In the genomic region with DNA sequence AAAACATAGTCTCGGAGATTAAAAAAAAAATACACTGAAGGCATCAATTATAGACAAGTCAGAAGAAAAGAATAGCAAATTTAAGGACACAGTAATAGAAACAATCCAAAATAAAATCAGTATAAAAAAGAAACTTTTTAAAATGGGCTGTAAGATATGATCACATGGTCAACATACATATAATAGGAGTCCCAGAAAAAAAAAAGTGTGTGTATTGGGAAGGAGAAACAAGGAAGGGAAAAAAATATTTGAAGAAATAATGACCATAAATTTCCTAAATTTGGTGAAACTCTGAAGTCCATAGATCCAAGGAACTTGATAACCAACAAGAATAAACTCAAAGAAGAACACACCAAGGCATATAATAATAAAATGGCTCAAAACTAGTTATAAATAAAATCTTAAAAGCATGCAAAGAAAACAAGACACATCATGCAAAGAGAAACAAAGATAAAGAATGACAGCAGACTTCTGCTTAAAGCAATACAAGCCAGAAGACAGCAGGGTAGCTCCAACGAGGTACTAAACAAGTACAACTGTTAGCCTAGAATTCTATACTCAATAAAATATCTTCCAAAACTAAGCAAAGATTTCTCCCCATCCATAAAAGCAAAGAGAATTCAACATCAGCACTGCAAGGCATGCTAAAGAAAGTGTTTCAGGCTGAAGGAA, we compare ENCODE assay signal across 4 cellular contexts.
TF ChIP-seq lines count a peak whose summit lies in the region.

No MANE protein-coding gene starts in this region.

TF ChIP-seq in SK-N-SH treated with all-trans-retinoic acid at 6 μM for 48 hours, 23 proteins besides CTCF, POLR2A, EP300 and RAD21:
- no peak for TF ChIP-seq ZFP3 (CRISPR knock-in tag; IDR thresholded peaks at IDR 0.05)
- no peak for TF ChIP-seq ESRRG (CRISPR knock-in tag; IDR thresholded peaks at IDR 0.05)
- peak; percentile 61 for TF ChIP-seq ZFP30 (CRISPR knock-in tag; IDR thresholded peaks at IDR 0.05)
- TF ChIP-seq, protein P1, sequence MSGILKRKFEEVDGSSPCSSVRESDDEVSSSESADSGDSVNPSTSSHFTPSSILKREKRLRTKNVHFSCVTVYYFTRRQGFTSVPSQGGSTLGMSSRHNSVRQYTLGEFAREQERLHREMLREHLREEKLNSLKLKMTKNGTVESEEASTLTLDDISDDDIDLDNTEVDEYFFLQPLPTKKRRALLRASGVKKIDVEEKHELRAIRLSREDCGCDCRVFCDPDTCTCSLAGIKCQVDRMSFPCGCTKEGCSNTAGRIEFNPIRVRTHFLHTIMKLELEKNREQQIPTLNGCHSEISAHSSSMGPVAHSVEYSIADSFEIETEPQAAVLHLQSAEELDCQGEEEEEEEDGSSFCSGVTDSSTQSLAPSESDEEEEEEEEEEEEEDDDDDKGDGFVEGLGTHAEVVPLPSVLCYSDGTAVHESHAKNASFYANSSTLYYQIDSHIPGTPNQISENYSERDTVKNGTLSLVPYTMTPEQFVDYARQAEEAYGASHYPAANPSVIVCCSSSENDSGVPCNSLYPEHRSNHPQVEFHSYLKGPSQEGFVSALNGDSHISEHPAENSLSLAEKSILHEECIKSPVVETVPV (CRISPR knock-in tag; IDR thresholded peaks at IDR 0.05) = no peak

TF ChIP-seq in SK-N-SH, 30 proteins besides CTCF, POLR2A, EP300 and RAD21:
- no peak for TF ChIP-seq GABPA (IDR thresholded peaks at IDR 0.05; ENCODE audit: low read depth)
- TF ChIP-seq NFIC (IDR thresholded peaks at IDR 0.05; ENCODE audit: borderline replicate concordance) = no peak
- no peak for TF ChIP-seq MEF2A (IDR thresholded peaks at IDR 0.05; ENCODE audit: borderline replicate concordance, low read depth)
- TF ChIP-seq, protein P2, sequence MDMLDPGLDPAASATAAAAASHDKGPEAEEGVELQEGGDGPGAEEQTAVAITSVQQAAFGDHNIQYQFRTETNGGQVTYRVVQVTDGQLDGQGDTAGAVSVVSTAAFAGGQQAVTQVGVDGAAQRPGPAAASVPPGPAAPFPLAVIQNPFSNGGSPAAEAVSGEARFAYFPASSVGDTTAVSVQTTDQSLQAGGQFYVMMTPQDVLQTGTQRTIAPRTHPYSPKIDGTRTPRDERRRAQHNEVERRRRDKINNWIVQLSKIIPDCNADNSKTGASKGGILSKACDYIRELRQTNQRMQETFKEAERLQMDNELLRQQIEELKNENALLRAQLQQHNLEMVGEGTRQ (IDR thresholded peaks at IDR 0.05; ENCODE audit: borderline replicate concordance, low read depth, low read length) = no peak
- TF ChIP-seq, protein P3, sequence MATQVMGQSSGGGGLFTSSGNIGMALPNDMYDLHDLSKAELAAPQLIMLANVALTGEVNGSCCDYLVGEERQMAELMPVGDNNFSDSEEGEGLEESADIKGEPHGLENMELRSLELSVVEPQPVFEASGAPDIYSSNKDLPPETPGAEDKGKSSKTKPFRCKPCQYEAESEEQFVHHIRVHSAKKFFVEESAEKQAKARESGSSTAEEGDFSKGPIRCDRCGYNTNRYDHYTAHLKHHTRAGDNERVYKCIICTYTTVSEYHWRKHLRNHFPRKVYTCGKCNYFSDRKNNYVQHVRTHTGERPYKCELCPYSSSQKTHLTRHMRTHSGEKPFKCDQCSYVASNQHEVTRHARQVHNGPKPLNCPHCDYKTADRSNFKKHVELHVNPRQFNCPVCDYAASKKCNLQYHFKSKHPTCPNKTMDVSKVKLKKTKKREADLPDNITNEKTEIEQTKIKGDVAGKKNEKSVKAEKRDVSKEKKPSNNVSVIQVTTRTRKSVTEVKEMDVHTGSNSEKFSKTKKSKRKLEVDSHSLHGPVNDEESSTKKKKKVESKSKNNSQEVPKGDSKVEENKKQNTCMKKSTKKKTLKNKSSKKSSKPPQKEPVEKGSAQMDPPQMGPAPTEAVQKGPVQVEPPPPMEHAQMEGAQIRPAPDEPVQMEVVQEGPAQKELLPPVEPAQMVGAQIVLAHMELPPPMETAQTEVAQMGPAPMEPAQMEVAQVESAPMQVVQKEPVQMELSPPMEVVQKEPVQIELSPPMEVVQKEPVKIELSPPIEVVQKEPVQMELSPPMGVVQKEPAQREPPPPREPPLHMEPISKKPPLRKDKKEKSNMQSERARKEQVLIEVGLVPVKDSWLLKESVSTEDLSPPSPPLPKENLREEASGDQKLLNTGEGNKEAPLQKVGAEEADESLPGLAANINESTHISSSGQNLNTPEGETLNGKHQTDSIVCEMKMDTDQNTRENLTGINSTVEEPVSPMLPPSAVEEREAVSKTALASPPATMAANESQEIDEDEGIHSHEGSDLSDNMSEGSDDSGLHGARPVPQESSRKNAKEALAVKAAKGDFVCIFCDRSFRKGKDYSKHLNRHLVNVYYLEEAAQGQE (IDR thresholded peaks at IDR 0.05; ENCODE audit: low read depth, low read length) = no peak
- no peak for TF ChIP-seq CHD2 (IDR thresholded peaks at IDR 0.05; ENCODE audit: low read length, partially characterized antibody)
- TF ChIP-seq YY1 (IDR thresholded peaks at IDR 0.05; ENCODE audit: low read depth) = no peak

TF ChIP-seq in HEK293, 187 proteins besides CTCF, POLR2A, EP300 and RAD21:
- TF ChIP-seq ZNF133 (tag by site-specific recombination; IDR thresholded peaks at IDR 0.05) (peak; percentile 73; the same call in 1 of the 2 replicates), ZNF416 (tag by site-specific recombination; IDR thresholded peaks at IDR 0.05) (no peak), ZNF37A (tag by site-specific recombination; IDR thresholded peaks at IDR 0.05) (no peak), ZNF837 (tag by site-specific recombination; IDR thresholded peaks at IDR 0.05) (no peak), ZNF621 (tag by site-specific recombination; IDR thresholded peaks at IDR 0.05) (no peak)
- TF ChIP-seq, protein P4, sequence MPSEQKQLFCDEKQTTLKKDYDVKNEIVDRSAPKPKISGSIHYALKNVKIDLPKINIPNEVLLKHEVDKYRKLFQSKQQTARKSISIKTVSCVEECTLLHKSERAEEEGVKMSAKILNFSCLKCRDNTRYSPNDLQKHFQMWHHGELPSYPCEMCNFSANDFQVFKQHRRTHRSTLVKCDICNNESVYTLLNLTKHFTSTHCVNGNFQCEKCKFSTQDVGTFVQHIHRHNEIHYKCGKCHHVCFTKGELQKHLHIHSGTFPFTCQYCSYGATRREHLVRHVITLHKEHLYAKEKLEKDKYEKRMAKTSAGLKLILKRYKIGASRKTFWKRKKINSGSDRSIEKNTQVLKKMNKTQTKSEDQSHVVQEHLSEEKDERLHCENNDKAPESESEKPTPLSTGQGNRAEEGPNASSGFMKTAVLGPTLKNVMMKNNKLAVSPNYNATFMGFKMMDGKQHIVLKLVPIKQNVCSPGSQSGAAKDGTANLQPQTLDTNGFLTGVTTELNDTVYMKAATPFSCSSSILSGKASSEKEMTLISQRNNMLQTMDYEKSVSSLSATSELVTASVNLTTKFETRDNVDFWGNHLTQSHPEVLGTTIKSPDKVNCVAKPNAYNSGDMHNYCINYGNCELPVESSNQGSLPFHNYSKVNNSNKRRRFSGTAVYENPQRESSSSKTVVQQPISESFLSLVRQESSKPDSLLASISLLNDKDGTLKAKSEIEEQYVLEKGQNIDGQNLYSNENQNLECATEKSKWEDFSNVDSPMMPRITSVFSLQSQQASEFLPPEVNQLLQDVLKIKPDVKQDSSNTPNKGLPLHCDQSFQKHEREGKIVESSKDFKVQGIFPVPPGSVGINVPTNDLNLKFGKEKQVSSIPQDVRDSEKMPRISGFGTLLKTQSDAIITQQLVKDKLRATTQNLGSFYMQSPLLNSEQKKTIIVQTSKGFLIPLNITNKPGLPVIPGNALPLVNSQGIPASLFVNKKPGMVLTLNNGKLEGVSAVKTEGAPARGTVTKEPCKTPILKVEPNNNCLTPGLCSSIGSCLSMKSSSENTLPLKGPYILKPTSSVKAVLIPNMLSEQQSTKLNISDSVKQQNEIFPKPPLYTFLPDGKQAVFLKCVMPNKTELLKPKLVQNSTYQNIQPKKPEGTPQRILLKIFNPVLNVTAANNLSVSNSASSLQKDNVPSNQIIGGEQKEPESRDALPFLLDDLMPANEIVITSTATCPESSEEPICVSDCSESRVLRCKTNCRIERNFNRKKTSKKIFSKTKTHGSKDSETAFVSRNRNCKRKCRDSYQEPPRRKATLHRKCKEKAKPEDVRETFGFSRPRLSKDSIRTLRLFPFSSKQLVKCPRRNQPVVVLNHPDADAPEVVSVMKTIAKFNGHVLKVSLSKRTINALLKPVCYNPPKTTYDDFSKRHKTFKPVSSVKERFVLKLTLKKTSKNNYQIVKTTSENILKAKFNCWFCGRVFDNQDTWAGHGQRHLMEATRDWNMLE (tag by site-specific recombination; conservative IDR thresholded peaks at IDR 0.05; ENCODE audit: low read depth) = no peak

TF ChIP-seq in K562, 482 proteins besides CTCF, POLR2A, EP300 and RAD21:
- TF ChIP-seq LARP7 (IDR thresholded peaks at IDR 0.05) (no peak), TRIM28 (IDR thresholded peaks at IDR 0.05) (peak; percentile 42; the same call in 1 of the 2 replicates), TRIM24 (IDR thresholded peaks at IDR 0.05) (peak in 1 of 2 experiments; percentile 35; a peak in 1 of 4 replicates), CBX3 (IDR thresholded peaks at IDR 0.05; ENCODE audit: borderline replicate concordance in 1 of 2, low read length in 2 of 2) (peak in 1 of 2 experiments; percentile 84; a peak in 1 of 3 replicates)
- TF ChIP-seq, protein P5, sequence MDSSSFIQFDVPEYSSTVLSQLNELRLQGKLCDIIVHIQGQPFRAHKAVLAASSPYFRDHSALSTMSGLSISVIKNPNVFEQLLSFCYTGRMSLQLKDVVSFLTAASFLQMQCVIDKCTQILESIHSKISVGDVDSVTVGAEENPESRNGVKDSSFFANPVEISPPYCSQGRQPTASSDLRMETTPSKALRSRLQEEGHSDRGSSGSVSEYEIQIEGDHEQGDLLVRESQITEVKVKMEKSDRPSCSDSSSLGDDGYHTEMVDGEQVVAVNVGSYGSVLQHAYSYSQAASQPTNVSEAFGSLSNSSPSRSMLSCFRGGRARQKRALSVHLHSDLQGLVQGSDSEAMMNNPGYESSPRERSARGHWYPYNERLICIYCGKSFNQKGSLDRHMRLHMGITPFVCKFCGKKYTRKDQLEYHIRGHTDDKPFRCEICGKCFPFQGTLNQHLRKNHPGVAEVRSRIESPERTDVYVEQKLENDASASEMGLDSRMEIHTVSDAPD (CRISPR knock-in tag; IDR thresholded peaks at IDR 0.05) = no peak
TF ChIP-seq in K562: peak in this region for 3.
